Comparison of ENCODE assay signal across 8 cellular contexts in the genomic region with DNA sequence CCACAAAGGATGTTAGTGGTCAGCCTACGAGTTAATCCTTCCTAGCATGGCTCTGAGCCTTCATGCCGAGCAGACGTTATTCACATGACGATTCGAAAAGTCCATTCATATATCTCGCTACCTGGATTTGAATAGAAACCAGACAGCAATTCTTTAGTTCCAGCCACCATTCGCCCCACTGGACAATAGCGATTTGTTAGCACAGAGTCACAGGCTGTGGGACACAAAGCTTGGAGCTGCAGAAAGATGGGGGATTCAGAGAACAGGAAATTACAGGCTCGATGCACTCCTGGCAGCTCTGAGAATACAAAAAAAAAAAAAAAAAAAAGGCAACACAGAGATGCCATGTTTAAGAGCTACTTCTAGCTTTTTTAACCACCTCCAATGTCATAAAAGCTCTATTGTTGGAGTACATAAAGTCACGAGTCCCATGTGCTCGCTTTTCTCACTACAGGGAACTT.
DNase-seq lines count a peak whose midpoint lies in the region; ATAC-seq and TF ChIP-seq lines count a peak whose summit lies in the region.

No MANE protein-coding gene starts in this region.

- H3K27me3 ChIP-seq in cardiac muscle cell, result no peaks in the 10 kb centered on the region

- no peaks in the 10 kb centered on the region for H3K36me3 ChIP-seq in cardiac muscle cell

- H3K27ac ChIP-seq in cardiac muscle cell, result peak overlapping the region; percentile 97

- DNase-seq in cardiac muscle cell (ENCODE audit: low read depth in 1 of 2, low spot score in 1 of 2) (peak; percentile 23 to 71), left ventricle myocardium superior (no peak), NCI-H2029 treated with DMSO at 0.1 percent for 48 hours (lab: John Stamatoyannopoulos, UW) (peak; percentile 79), globus pallidus (ENCODE audit: low spot score) (peak; percentile 87), posterior cingulate gyrus (peak in 6 of 10 donors; percentile 22 to 86 (median 44))
- no peak for DNase-seq in activated T-cell treated with anti-CD3 and anti-CD28 coated beads, Interleukin-2, amount 50 U/mL, for 72 hours
- DNase-seq in activated effector memory CD4-positive, alpha-beta T cell treated with anti-CD3 and anti-CD28 coated beads, Interleukin-2, amount 50 U/mL, for 16 hours, result no peak

- H3K4me3 Mint-ChIP-seq in activated T-cell treated with anti-CD3 and anti-CD28 coated beads, Interleukin-2, amount 50 U/mL, for 72 hours, result peak overlapping the region; percentile 91

- no peaks in the 10 kb centered on the region for H3K27me3 Mint-ChIP-seq in activated T-cell treated with anti-CD3 and anti-CD28 coated beads, Interleukin-2, amount 50 U/mL, for 72 hours (ENCODE audit: low read depth)

- no peaks in the 10 kb centered on the region for H3K9me3 Mint-ChIP-seq in activated T-cell treated with anti-CD3 and anti-CD28 coated beads, Interleukin-2, amount 50 U/mL, for 72 hours

- H3K4me1 Mint-ChIP-seq in activated T-cell treated with anti-CD3 and anti-CD28 coated beads, Interleukin-2, amount 50 U/mL, for 72 hours (ENCODE audit: low read depth), result peaks cover 31% of the 10 kb centered on the region

- intact Hi-C loops in left ventricle myocardium superior (cut with micrococcal nuclease) (no loop called here), posterior cingulate gyrus (cut with DNase I) (loop anchor here (5.0 kb wide), 1 partner anchor 52 kb away; no protein-coding TSS in a partner anchor)

- H3K4me3 ChIP-seq in cardiac muscle cell, result peak overlapping the region; percentile 32

- no peaks in the 10 kb centered on the region for H3K9me3 ChIP-seq in cardiac muscle cell (ENCODE audit: low read depth)

- H3K4me1 ChIP-seq in cardiac muscle cell (ENCODE audit: low read depth), result peaks cover 33% of the 10 kb centered on the region

- no peak for TF ChIP-seq CTCF in cardiac muscle cell (IDR thresholded peaks at IDR 0.05; ENCODE audit: low read depth, low read length)

- no peaks in the 10 kb centered on the region for H3K36me3 Mint-ChIP-seq in activated T-cell treated with anti-CD3 and anti-CD28 coated beads, Interleukin-2, amount 50 U/mL, for 72 hours (ENCODE audit: insufficient read depth in 2 of 2)

- H3K27ac Mint-ChIP-seq in activated T-cell treated with anti-CD3 and anti-CD28 coated beads, Interleukin-2, amount 50 U/mL, for 72 hours, result no peak overlapping the region

- ATAC-seq in left ventricle myocardium superior (no peak), GM21737 (IDR thresholded peaks at IDR 0.05; ENCODE audit: unreplicated experiment) (no peak)
- ATAC-seq in activated T-cell treated with anti-CD3 and anti-CD28 coated beads, Interleukin-2, amount 50 U/mL, for 72 hours (replicated peaks in 1 of 2), result no peak

Comparison
In these comparisons a context has a peak if more than half of its experiments do, and no peak if none do; other contexts are left out.
1. DNase-seq: peak in cardiac muscle cell (2 of 2), NCI-H2029 treated with DMSO at 0.1 percent for 48 hours (single experiment), globus pallidus (single experiment) and posterior cingulate gyrus (6 of 10); none in left ventricle myocardium superior (single experiment), activated T-cell treated with anti-CD3 and anti-CD28 coated beads, Interleukin-2, amount 50 U/mL, for 72 hours (0 of 2) and activated effector memory CD4-positive, alpha-beta T cell treated with anti-CD3 and anti-CD28 coated beads, Interleukin-2, amount 50 U/mL, for 16 hours (single experiment).